8 cellular contexts compared by ENCODE assay signal in genomic region chr7:2979276-2979675, GRCh38.
A peak's percentile ranks its signal among the peaks of the same experiment; 100 is the strongest.
DNase-seq lines count a peak whose midpoint lies in the region; ATAC-seq, FAIRE-seq and TF ChIP-seq lines count a peak whose summit lies in the region.

No MANE protein-coding gene starts in this region.

- H3K4me1 ChIP-seq in ES-I3 (ENCODE audit: insufficient read depth, low read length) (peaks cover 13% of the 10 kb centered on the region), Peyer's patch (peaks cover 0 to 14% (median 3%) of the 10 kb centered on the region in 4 donors), kidney (ENCODE audit: control insufficient read depth in 1 of 2, insufficient read depth in 1 of 2, low read depth in 1 of 2, low read length in 2 of 2) (no peaks in the 10 kb centered on the region), tibial nerve (no peaks in the 10 kb centered on the region)

- FAIRE-seq in kidney (lab: Jason Lieb, UNC), result no peak

- no peaks in the 10 kb centered on the region for H3K27me3 ChIP-seq in Peyer's patch
- H3K27me3 ChIP-seq in tibial nerve, result peaks cover 0 to 8% of the 10 kb centered on the region in 2 donors

- TF ChIP-seq CTCF in Peyer's patch (IDR thresholded peaks at IDR 0.05) (peak in 1 of 6 experiments; percentile 4), kidney (IDR thresholded peaks at IDR 0.05; ENCODE audit: borderline replicate concordance, extremely low read depth, insufficient read depth) (no peak), tibial nerve (IDR thresholded peaks at IDR 0.05) (no peak)

- TF ChIP-seq POLR2A in Peyer's patch (IDR thresholded peaks at IDR 0.05), result no peak
- no peak for TF ChIP-seq POLR2A in tibial nerve (IDR thresholded peaks at IDR 0.05)

- H3K9me3 ChIP-seq in ES-I3 (ENCODE audit: control insufficient read depth, insufficient read depth, low read length) (no peaks in the 10 kb centered on the region), Peyer's patch (no peaks in the 10 kb centered on the region), kidney (ENCODE audit: control insufficient read depth in 1 of 2, low read length in 2 of 2) (no peaks in the 10 kb centered on the region), tibial nerve (peaks cover 0 to 5% (median 0%) of the 10 kb centered on the region in 4 donors)

- H3K27ac ChIP-seq in Peyer's patch, result peak overlapping the region in 2 of 4 donors; percentile 29 to 80
- no peak overlapping the region for H3K27ac ChIP-seq in kidney (ENCODE audit: low read depth in 2 of 2, low read length in 2 of 2)
- peak overlapping the region in 1 of 4 donors; percentile 47 for H3K27ac ChIP-seq in tibial nerve

- H3K9ac ChIP-seq in ES-I3 (ENCODE audit: low read depth, low read length) (peak overlapping the region; percentile 39; the same call in 1 of the 2 replicates), kidney (ENCODE audit: low read length in 2 of 2) (no peak overlapping the region)

- ATAC-seq in GM19351 (IDR thresholded peaks at IDR 0.05; ENCODE audit: unreplicated experiment) (peak; percentile 32), GM18519 (IDR thresholded peaks at IDR 0.05; ENCODE audit: low FRiP score, unreplicated experiment) (no peak)

- H3K4me3 ChIP-seq in Peyer's patch (peak overlapping the region; percentile 4 to 39 (median 24)), kidney (ENCODE audit: low read length in 2 of 2) (peak overlapping the region; percentile 43 to 50), tibial nerve (peak overlapping the region in 2 of 4 donors; percentile 9 to 18)

- DNase-seq in Peyer's patch (peak in 2 of 3 donors; percentile 59 to 65), kidney (peak; percentile 38), tibial nerve (ENCODE audit: low spot score in 2 of 2) (no peak), NCI-H128 (lab: John Stamatoyannopoulos, UW; ENCODE audit: unreplicated experiment) (no peak), NCI-H2107 treated with DMSO at 0.1 percent for 48 hours (lab: John Stamatoyannopoulos, UW; ENCODE audit: unreplicated experiment) (no peak)

- intact Hi-C loops in kidney (cut with DNase I), result no loop called here

- H3K36me3 ChIP-seq in ES-I3 (ENCODE audit: insufficient read depth, low read length) (no peaks in the 10 kb centered on the region), Peyer's patch (no peaks in the 10 kb centered on the region), kidney (ENCODE audit: control insufficient read depth in 1 of 2, insufficient read depth in 2 of 2, low read length in 2 of 2) (no peaks in the 10 kb centered on the region), tibial nerve (no peaks in the 10 kb centered on the region)

- 34 to 41% methylated on average over 12 of the region's 12 CpGs for WGBS in tibial nerve, 2 donors

- TF ChIP-seq EP300 in tibial nerve (IDR thresholded peaks at IDR 0.05), result no peak

Comparison
In these comparisons a context has a peak if more than half of its experiments do, and no peak if none do; other contexts are left out.
1. DNase-seq: peak in Peyer's patch (2 of 3) and kidney (single experiment); none in tibial nerve (0 of 2), NCI-H128 (single experiment) and NCI-H2107 treated with DMSO at 0.1 percent for 48 hours (single experiment).